2 cellular contexts compared by ENCODE assay signal in the genomic region with DNA sequence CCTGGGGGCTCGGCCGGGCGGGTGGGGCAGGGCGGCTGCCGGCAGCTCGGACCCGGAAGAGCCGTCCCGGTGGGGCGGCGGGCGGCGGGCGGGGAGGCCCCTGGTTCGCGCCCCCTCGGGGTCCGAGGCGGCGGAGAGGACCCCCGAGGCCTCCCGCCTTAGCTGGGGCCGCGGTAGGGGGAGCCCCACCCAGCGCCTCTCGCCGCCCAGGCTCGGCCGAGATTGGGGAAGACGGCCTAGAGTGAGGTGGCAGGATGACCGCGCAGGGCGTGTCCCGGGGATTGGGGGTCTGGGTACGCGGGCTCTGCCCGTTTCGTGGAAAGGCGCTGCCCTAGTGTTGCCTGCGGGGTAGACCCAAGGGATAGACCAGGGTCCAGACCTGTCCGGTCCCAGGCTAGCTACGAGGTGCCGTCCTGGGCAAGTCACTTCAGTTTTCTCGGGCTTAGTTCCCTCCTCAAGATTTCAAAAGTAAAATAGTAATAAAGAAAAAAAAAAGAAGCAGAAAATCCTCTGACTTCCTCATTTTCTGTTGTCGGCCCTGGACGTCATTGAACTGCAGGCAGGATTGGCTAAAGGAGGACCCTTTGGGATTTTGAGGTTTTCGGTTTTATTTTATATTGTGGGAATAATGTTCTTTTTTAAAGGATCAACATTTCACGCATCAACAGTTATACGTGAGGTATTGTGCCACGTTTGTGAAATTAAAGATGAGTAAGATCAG.
A peak's percentile ranks its signal among the peaks of the same experiment; 100 is the strongest.
TF ChIP-seq lines count a peak whose summit lies in the region.

No MANE protein-coding gene starts in this region.

TF ChIP-seq in HEK293, 187 proteins besides CTCF, POLR2A, EP300 and RAD21 (continued from another document):
- TF ChIP-seq, protein P1, sequence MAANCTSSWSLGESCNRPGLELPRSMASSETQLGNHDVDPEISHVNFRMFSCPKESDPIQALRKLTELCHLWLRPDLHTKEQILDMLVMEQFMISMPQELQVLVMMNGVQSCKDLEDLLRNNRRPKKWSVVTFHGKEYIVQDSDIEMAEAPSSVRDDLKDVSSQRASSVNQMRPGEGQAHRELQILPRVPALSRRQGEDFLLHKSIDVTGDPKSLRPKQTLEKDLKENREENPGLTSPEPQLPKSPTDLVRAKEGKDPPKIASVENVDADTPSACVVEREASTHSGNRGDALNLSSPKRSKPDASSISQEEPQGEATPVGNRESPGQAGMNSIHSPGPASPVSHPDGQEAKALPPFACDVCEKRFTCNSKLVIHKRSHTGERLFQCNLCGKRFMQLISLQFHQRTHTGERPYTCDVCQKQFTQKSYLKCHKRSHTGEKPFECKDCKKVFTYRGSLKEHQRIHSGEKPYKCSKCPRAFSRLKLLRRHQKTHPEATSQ (tag by site-specific recombination; IDR thresholded peaks at IDR 0.05): no peak
- TF ChIP-seq, protein P2, sequence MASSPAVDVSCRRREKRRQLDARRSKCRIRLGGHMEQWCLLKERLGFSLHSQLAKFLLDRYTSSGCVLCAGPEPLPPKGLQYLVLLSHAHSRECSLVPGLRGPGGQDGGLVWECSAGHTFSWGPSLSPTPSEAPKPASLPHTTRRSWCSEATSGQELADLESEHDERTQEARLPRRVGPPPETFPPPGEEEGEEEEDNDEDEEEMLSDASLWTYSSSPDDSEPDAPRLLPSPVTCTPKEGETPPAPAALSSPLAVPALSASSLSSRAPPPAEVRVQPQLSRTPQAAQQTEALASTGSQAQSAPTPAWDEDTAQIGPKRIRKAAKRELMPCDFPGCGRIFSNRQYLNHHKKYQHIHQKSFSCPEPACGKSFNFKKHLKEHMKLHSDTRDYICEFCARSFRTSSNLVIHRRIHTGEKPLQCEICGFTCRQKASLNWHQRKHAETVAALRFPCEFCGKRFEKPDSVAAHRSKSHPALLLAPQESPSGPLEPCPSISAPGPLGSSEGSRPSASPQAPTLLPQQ (tag by site-specific recombination; IDR thresholded peaks at IDR 0.05): 0 out of 2 replicates have a peak, but pooled peaks have one; percentile 24
- TF ChIP-seq, protein P3, sequence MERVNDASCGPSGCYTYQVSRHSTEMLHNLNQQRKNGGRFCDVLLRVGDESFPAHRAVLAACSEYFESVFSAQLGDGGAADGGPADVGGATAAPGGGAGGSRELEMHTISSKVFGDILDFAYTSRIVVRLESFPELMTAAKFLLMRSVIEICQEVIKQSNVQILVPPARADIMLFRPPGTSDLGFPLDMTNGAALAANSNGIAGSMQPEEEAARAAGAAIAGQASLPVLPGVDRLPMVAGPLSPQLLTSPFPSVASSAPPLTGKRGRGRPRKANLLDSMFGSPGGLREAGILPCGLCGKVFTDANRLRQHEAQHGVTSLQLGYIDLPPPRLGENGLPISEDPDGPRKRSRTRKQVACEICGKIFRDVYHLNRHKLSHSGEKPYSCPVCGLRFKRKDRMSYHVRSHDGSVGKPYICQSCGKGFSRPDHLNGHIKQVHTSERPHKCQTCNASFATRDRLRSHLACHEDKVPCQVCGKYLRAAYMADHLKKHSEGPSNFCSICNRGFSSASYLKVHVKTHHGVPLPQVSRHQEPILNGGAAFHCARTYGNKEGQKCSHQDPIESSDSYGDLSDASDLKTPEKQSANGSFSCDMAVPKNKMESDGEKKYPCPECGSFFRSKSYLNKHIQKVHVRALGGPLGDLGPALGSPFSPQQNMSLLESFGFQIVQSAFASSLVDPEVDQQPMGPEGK (tag by site-specific recombination; IDR thresholded peaks at IDR 0.05): peak; percentile 33; the same call in 1 of the 2 replicates
- TF ChIP-seq GLIS1 (tag by site-specific recombination; IDR thresholded peaks at IDR 0.05): 0 out of 2 replicates have a peak, but pooled peaks have one; percentile 9
- no peak for TF ChIP-seq ZNF600 (tag by site-specific recombination; IDR thresholded peaks at IDR 0.05)
- TF ChIP-seq ZNF274 (IDR thresholded peaks at IDR 0.05; ENCODE audit: low read length): no peak
- no peak for TF ChIP-seq ZNF274 (tag by site-specific recombination; IDR thresholded peaks at IDR 0.05; ENCODE audit: borderline replicate concordance)
- TF ChIP-seq, protein P4, sequence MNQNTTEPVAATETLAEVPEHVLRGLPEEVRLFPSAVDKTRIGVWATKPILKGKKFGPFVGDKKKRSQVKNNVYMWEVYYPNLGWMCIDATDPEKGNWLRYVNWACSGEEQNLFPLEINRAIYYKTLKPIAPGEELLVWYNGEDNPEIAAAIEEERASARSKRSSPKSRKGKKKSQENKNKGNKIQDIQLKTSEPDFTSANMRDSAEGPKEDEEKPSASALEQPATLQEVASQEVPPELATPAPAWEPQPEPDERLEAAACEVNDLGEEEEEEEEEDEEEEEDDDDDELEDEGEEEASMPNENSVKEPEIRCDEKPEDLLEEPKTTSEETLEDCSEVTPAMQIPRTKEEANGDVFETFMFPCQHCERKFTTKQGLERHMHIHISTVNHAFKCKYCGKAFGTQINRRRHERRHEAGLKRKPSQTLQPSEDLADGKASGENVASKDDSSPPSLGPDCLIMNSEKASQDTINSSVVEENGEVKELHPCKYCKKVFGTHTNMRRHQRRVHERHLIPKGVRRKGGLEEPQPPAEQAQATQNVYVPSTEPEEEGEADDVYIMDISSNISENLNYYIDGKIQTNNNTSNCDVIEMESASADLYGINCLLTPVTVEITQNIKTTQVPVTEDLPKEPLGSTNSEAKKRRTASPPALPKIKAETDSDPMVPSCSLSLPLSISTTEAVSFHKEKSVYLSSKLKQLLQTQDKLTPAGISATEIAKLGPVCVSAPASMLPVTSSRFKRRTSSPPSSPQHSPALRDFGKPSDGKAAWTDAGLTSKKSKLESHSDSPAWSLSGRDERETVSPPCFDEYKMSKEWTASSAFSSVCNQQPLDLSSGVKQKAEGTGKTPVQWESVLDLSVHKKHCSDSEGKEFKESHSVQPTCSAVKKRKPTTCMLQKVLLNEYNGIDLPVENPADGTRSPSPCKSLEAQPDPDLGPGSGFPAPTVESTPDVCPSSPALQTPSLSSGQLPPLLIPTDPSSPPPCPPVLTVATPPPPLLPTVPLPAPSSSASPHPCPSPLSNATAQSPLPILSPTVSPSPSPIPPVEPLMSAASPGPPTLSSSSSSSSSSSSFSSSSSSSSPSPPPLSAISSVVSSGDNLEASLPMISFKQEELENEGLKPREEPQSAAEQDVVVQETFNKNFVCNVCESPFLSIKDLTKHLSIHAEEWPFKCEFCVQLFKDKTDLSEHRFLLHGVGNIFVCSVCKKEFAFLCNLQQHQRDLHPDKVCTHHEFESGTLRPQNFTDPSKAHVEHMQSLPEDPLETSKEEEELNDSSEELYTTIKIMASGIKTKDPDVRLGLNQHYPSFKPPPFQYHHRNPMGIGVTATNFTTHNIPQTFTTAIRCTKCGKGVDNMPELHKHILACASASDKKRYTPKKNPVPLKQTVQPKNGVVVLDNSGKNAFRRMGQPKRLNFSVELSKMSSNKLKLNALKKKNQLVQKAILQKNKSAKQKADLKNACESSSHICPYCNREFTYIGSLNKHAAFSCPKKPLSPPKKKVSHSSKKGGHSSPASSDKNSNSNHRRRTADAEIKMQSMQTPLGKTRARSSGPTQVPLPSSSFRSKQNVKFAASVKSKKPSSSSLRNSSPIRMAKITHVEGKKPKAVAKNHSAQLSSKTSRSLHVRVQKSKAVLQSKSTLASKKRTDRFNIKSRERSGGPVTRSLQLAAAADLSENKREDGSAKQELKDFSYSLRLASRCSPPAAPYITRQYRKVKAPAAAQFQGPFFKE (tag by site-specific recombination; IDR thresholded peaks at IDR 0.05; ENCODE audit: borderline replicate concordance): no peak
- TF ChIP-seq ZNF350 (tag by site-specific recombination; IDR thresholded peaks at IDR 0.05): no peak
- no peak for TF ChIP-seq GLI4 (tag by site-specific recombination; IDR thresholded peaks at IDR 0.05)

TF ChIP-seq in HepG2, 621 proteins besides CTCF, POLR2A, EP300 and RAD21 (continued from another document and continues in another):
- TF ChIP-seq, protein P5, sequence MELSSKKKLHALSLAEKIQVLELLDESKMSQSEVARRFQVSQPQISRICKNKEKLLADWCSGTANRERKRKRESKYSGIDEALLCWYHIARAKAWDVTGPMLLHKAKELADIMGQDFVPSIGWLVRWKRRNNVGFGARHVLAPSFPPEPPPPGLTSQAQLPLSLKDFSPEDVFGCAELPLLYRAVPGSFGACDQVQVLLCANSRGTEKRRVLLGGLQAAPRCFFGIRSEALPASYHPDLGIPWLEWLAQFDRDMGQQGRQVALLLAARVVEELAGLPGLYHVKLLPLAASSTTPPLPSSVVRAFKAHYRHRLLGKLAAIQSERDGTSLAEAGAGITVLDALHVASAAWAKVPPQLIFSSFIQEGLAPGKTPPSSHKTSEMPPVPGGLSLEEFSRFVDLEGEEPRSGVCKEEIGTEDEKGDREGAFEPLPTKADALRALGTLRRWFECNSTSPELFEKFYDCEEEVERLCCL (CRISPR knock-in tag; IDR thresholded peaks at IDR 0.05; ENCODE audit: borderline replicate concordance): no peak
- TF ChIP-seq KDM5B (CRISPR knock-in tag; IDR thresholded peaks at IDR 0.05; ENCODE audit: borderline replicate concordance) (0 out of 2 replicates have a peak, but pooled peaks have one; percentile 46), JARID2 (CRISPR knock-in tag; IDR thresholded peaks at IDR 0.05; ENCODE audit: insufficient replicate concordance) (no peak), POLR2G (IDR thresholded peaks at IDR 0.05; ENCODE audit: low read depth, low read length) (no peak), ATM (IDR thresholded peaks at IDR 0.05; ENCODE audit: borderline replicate concordance) (no peak), YEATS4 (CRISPR knock-in tag; IDR thresholded peaks at IDR 0.05; ENCODE audit: borderline replicate concordance) (peak; percentile 7; the same call in 1 of the 2 replicates), RBFOX2 (IDR thresholded peaks at IDR 0.05; ENCODE audit: low read depth, low read length) (peak; percentile 37; the same call in 1 of the 2 replicates), CBX2 (IDR thresholded peaks at IDR 0.05; ENCODE audit: low read depth, low read length) (no peak), CBX2 (CRISPR knock-in tag; IDR thresholded peaks at IDR 0.05; ENCODE audit: low read depth) (no peak), NKX3-1 (CRISPR knock-in tag; IDR thresholded peaks at IDR 0.05) (no peak), ATRX (CRISPR knock-in tag; IDR thresholded peaks at IDR 0.05; ENCODE audit: borderline replicate concordance) (no peak), ZNF207 (IDR thresholded peaks at IDR 0.05; ENCODE audit: borderline replicate concordance) (no peak), TEAD2 (CRISPR knock-in tag; IDR thresholded peaks at IDR 0.05) (no peak), FOXK2 (IDR thresholded peaks at IDR 0.05) (no peak), SAP130 (CRISPR knock-in tag; IDR thresholded peaks at IDR 0.05; ENCODE audit: low read depth) (peak; percentile 51), DR1 (CRISPR knock-in tag; IDR thresholded peaks at IDR 0.05) (no peak)
- TF ChIP-seq, protein P6, sequence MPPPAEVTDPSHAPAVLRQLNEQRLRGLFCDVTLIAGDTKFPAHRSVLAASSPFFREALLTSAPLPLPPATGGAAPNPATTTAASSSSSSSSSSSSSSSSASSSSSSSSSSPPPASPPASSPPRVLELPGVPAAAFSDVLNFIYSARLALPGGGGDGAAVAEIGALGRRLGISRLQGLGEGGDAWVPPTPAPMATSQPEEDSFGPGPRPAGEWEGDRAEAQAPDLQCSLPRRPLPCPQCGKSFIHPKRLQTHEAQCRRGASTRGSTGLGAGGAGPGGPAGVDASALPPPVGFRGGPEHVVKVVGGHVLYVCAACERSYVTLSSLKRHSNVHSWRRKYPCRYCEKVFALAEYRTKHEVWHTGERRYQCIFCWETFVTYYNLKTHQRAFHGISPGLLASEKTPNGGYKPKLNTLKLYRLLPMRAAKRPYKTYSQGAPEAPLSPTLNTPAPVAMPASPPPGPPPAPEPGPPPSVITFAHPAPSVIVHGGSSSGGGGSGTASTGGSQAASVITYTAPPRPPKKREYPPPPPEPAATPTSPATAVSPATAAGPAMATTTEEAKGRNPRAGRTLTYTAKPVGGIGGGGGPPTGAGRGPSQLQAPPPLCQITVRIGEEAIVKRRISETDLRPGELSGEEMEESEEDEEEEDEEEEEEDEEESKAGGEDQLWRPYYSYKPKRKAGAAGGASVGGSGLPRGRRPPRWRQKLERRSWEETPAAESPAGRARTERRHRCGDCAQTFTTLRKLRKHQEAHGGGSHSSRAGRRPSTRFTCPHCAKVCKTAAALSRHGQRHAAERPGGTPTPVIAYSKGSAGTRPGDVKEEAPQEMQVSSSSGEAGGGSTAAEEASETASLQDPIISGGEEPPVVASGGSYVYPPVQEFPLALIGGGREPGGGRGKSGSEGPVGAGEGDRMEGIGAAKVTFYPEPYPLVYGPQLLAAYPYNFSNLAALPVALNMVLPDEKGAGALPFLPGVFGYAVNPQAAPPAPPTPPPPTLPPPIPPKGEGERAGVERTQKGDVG (CRISPR knock-in tag; IDR thresholded peaks at IDR 0.05; ENCODE audit: borderline replicate concordance): no peak
- TF ChIP-seq, protein P3 (CRISPR knock-in tag; IDR thresholded peaks at IDR 0.05): no peak
- TF ChIP-seq, protein P7, sequence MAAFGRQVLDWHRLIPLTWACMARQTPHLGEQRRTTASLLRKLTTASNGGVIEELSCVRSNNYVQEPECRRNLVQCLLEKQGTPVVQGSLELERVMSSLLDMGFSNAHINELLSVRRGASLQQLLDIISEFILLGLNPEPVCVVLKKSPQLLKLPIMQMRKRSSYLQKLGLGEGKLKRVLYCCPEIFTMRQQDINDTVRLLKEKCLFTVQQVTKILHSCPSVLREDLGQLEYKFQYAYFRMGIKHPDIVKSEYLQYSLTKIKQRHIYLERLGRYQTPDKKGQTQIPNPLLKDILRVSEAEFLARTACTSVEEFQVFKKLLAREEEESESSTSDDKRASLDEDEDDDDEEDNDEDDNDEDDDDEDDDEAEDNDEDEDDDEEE (CRISPR knock-in tag; IDR thresholded peaks at IDR 0.05): no peak
- TF ChIP-seq, protein P8, sequence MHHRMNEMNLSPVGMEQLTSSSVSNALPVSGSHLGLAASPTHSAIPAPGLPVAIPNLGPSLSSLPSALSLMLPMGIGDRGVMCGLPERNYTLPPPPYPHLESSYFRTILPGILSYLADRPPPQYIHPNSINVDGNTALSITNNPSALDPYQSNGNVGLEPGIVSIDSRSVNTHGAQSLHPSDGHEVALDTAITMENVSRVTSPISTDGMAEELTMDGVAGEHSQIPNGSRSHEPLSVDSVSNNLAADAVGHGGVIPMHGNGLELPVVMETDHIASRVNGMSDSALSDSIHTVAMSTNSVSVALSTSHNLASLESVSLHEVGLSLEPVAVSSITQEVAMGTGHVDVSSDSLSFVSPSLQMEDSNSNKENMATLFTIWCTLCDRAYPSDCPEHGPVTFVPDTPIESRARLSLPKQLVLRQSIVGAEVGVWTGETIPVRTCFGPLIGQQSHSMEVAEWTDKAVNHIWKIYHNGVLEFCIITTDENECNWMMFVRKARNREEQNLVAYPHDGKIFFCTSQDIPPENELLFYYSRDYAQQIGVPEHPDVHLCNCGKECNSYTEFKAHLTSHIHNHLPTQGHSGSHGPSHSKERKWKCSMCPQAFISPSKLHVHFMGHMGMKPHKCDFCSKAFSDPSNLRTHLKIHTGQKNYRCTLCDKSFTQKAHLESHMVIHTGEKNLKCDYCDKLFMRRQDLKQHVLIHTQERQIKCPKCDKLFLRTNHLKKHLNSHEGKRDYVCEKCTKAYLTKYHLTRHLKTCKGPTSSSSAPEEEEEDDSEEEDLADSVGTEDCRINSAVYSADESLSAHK (CRISPR knock-in tag; IDR thresholded peaks at IDR 0.05; ENCODE audit: borderline replicate concordance): no peak
